In genomic region chr20:58308290-58308679, GRCh38 we compare ENCODE assay signal across 10 cellular contexts. TPM values are rescaled to one million over a fixed set of nuclear protein-coding genes. Genes with fewer than 3 reads are reported as not detected.
DNase-seq lines count a peak whose midpoint lies in the region; ATAC-seq, FAIRE-seq and TF ChIP-seq lines count a peak whose summit lies in the region.
"Had no signal": no experiment of that assay in that cellular context is flagged by ENCODE, and none has a peak within 500 bp of the region (broad histone marks: within the 10 kb centered on the region; RNA-seq: fewer than 3 reads in every experiment).

No MANE protein-coding gene starts in this region.

- no peak overlapping the region for H3K23ac ChIP-seq in mesendoderm (ENCODE audit: low read length)

- peaks cover 3% of the 10 kb centered on the region for H3K79me2 ChIP-seq in mesendoderm (ENCODE audit: control insufficient read depth, insufficient read depth, low read length)

- TF ChIP-seq CTCF in left ventricle myocardium inferior (IDR thresholded peaks at IDR 0.05; ENCODE audit: borderline replicate concordance) (no peak), brain microvascular endothelial cell (IDR thresholded peaks at IDR 0.05; ENCODE audit: low read depth, low read length, missing control alignments) (no peak), upper lobe of right lung (IDR thresholded peaks at IDR 0.05) (no peak)

- H3K9me3 ChIP-seq in left ventricle myocardium inferior (replicated peaks) (no peaks in the 10 kb centered on the region), upper lobe of right lung (no peaks in the 10 kb centered on the region)

- H3K27ac ChIP-seq in left ventricle myocardium inferior (replicated peaks) (peak overlapping the region; percentile 92), brain microvascular endothelial cell (peak overlapping the region; percentile 96), mesendoderm (ENCODE audit: low read depth, low read length) (no peak overlapping the region), upper lobe of right lung (no peak overlapping the region)

- DNase-seq in left ventricle myocardium inferior, result no peak
- DNase-seq in Right ventricle myocardium superior, result no peak
- DNase-seq in brain microvascular endothelial cell, result no peak
- no peak for DNase-seq in mesendoderm
- DNase-seq in upper lobe of right lung, result no peak
- no peak for DNase-seq in H54 (ENCODE audit: insufficient read length, low spot score)
- DNase-seq in NK-92 treated with Interleukin-12 subunit alpha and Interleukin-12 subunit beta, amount 100 ng/mL, for 24 hours (lab: John Stamatoyannopoulos, UW), result no peak

- peaks cover 3% of the 10 kb centered on the region for H3K79me1 ChIP-seq in mesendoderm (ENCODE audit: low read length)

- no peak overlapping the region for H3K18ac ChIP-seq in mesendoderm (ENCODE audit: low read length)

- no peak for ATAC-seq in Right ventricle myocardium superior (ENCODE audit: poor library complexity)
- no peak for ATAC-seq in upper lobe of right lung
- ATAC-seq in GM19328 (IDR thresholded peaks at IDR 0.05; ENCODE audit: unreplicated experiment), result no peak

- peaks cover 35% of the 10 kb centered on the region for H3K4me1 ChIP-seq in left ventricle myocardium inferior
- peaks cover 3% of the 10 kb centered on the region for H3K4me1 ChIP-seq in mesendoderm (ENCODE audit: control insufficient read depth, low read depth, low read length)
- peaks cover 37% of the 10 kb centered on the region for H3K4me1 ChIP-seq in upper lobe of right lung

- H3K56ac ChIP-seq in mesendoderm (ENCODE audit: low read length), result no peak overlapping the region

- peak overlapping the region; percentile 19 for H3K4me2 ChIP-seq in mesendoderm (ENCODE audit: low read length)

- H3K27me3 ChIP-seq in left ventricle myocardium inferior (ENCODE audit: low read depth) (no peaks in the 10 kb centered on the region), brain microvascular endothelial cell (replicated peaks) (no peaks in the 10 kb centered on the region), mesendoderm (ENCODE audit: insufficient read depth, low read length, poor library complexity) (no peaks in the 10 kb centered on the region), upper lobe of right lung (no peaks in the 10 kb centered on the region)

- no peak for TF ChIP-seq POLR2A in H54 (IDR thresholded peaks at IDR 0.05; ENCODE audit: low read depth, low read length)

- no peak overlapping the region for H2AK5ac ChIP-seq in mesendoderm (ENCODE audit: low read length)

- H3K4ac ChIP-seq in mesendoderm (ENCODE audit: low read depth, low read length), result no peak overlapping the region

- H4K5ac ChIP-seq in mesendoderm (ENCODE audit: low read length), result no peak overlapping the region

- FAIRE-seq in H54 (lab: Jason Lieb, UNC), result no peak
- FAIRE-seq: islet of Langerhans, TTC549 had no signal

- H4K8ac ChIP-seq in mesendoderm (ENCODE audit: low read depth, low read length), result no peak overlapping the region

- H3K36me3 ChIP-seq in left ventricle myocardium inferior (peaks cover 15% of the 10 kb centered on the region), brain microvascular endothelial cell (replicated peaks) (peaks cover 18% of the 10 kb centered on the region), mesendoderm (ENCODE audit: control insufficient read depth, insufficient read depth, low read length) (no peaks in the 10 kb centered on the region), upper lobe of right lung (peaks cover 19% of the 10 kb centered on the region)

- H2BK15ac ChIP-seq in mesendoderm (replicated peaks; ENCODE audit: low read depth), result no peak overlapping the region

- no peak overlapping the region for H2BK5ac ChIP-seq in mesendoderm (ENCODE audit: low read length)

- intact Hi-C loops in left ventricle myocardium inferior (cut with micrococcal nuclease), result no loop called here
- intact Hi-C loops in Right ventricle myocardium superior (cut with DNase I), result no loop called here
- intact Hi-C loops in upper lobe of right lung (cut with DNase I), result no loop called here

- no CpG with 5 or more reads among the region's 9 CpGs for WGBS in mesendoderm (ENCODE audit: extremely low coverage, insufficient coverage, low lambda C conversion rate)

- H3K9ac ChIP-seq in mesendoderm (ENCODE audit: low read length), result no peak overlapping the region

- H3K4me3 ChIP-seq in left ventricle myocardium inferior (peak overlapping the region; percentile 100), brain microvascular endothelial cell (ENCODE audit: low read depth, low read length) (peak overlapping the region; percentile 89), mesendoderm (ENCODE audit: low read length) (no peak overlapping the region), upper lobe of right lung (peak overlapping the region; percentile 74)

- no peak overlapping the region for H2BK120ac ChIP-seq in mesendoderm (ENCODE audit: low read depth, low read length)

- in situ Hi-C loops in brain microvascular endothelial cell (cut with HindIII; ENCODE audit: low pct_ligation_motif_present, low sequenced_read_pairs), result no loop called here

RNA-seq across cellular contexts. Expression of gene RAB22A, which starts 1.2 kb away (rescaled TPM):
- total RNA-seq in left ventricle myocardium inferior (6.6 TPM), Right ventricle myocardium superior (5.8 TPM), upper lobe of right lung (24.2 TPM)
- polyA plus RNA-seq in mesendoderm (2013, experiment 1 of 2), result 3.4 TPM
- 3.2 TPM for polyA plus RNA-seq in mesendoderm (2013, experiment 2 of 2)

Comparison
In these comparisons a context has a peak if more than half of its experiments do, and no peak if none do; other contexts are left out.
1. H3K27ac ChIP-seq: peak in left ventricle myocardium inferior (single experiment) and brain microvascular endothelial cell (single experiment); none in mesendoderm (single experiment) and upper lobe of right lung (single experiment).